14 cellular contexts compared by ENCODE assay signal in the genomic region with DNA sequence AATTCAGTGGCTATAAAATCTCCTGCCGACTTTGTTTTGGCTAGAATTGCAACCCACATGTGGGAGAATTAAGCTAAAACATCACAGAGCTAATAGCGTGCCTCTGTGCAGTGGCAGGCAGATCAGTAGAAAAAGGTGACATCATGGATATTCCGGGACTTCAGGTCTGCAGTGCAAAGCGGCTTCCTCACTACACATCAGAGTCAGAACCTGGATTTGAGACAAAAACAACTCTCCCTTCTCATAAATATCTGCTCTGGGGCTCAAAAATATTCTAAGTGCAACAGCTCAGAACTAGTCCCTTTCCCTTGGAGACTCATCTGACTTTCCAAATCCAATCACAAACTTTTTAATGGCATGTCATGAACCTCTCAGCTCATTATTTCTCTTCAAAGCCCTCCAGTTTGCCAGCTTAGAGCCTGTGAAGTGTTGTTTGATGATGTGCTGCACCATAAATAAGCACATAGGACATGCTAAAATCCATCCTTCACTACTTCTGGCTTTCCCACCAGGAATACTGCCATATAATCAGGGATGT.
DNase-seq lines count a peak whose midpoint lies in the region; ATAC-seq, FAIRE-seq and TF ChIP-seq lines count a peak whose summit lies in the region.
"Had no signal": no experiment of that assay in that cellular context is flagged by ENCODE, and none has a peak within 500 bp of the region (broad histone marks: within the 10 kb centered on the region; RNA-seq: fewer than 3 reads in every experiment).

No MANE protein-coding gene starts in this region.

- no peak for FAIRE-seq in HepG2 (lab: Jason Lieb, UNC)

- TF ChIP-seq EP300 in esophagus muscularis mucosa (IDR thresholded peaks at IDR 0.05) = no peak
- no peak for TF ChIP-seq EP300 in HepG2 (IDR thresholded peaks at IDR 0.05; ENCODE audit: low read depth in 2 of 2, low read length in 2 of 2)
- no peak for TF ChIP-seq EP300 in HepG2 (CRISPR knock-in tag; IDR thresholded peaks at IDR 0.05; ENCODE audit: borderline replicate concordance)

- in situ Hi-C loops in HepG2 (cut with HindIII; ENCODE audit: extremely low pct_ligation_motif_present, low pct_unique_long_range_greater_than_20kb) = no loop called here
- in situ Hi-C loops in KBM-7 (cut with MboI; ENCODE audit: low pct_unique_long_range_greater_than_20kb, low sequenced_read_pairs) = no loop called here

- 32% methylated on average over 4 of the region's 4 CpGs for WGBS in esophagus muscularis mucosa
- WGBS in HepG2 (ENCODE audit: low lambda C conversion rate) = 32% methylated on average over 4 of the region's 4 CpGs
- WGBS in testis, 2 donors = 36 to 56% methylated on average over 4 of the region's 4 CpGs

- H3K9me3 ChIP-seq in esophagus muscularis mucosa (no peaks in the 10 kb centered on the region), HepG2 (ENCODE audit: low read length) (no peaks in the 10 kb centered on the region), testis (no peaks in the 10 kb centered on the region)
- H3K9me3 ChIP-seq: Peyer's patch, right lobe of liver had no signal

- no peaks in the 10 kb centered on the region for H4K20me1 ChIP-seq in HepG2 (ENCODE audit: insufficient read depth, low read length)

- intact Hi-C loops in esophagus muscularis mucosa (cut with DNase I) = no loop called here
- intact Hi-C loops in HepG2 (cut with micrococcal nuclease; ENCODE audit: unreplicated experiment) = no loop called here
- intact Hi-C loops in testis (cut with DNase I; ENCODE audit: low total_unique reads) = no loop called here

- TF ChIP-seq RAD21 in HepG2 (CRISPR knock-in tag; IDR thresholded peaks at IDR 0.05) = no peak

- no peak overlapping the region for H2AFZ ChIP-seq in HepG2 (ENCODE audit: low read length)

- no peaks in the 10 kb centered on the region for H3K79me2 ChIP-seq in HepG2 (ENCODE audit: insufficient read depth, low read length)

- H3K27me3 ChIP-seq in esophagus muscularis mucosa (no peaks in the 10 kb centered on the region), HepG2 (ENCODE audit: control insufficient read depth in 1 of 2, insufficient read depth in 2 of 2, low read length in 2 of 2) (peaks cover 0 to 3% of the 10 kb centered on the region in 2 experiments; a peak in 1 of 5 replicates), testis (no peaks in the 10 kb centered on the region)
- H3K27me3 ChIP-seq: Peyer's patch, right lobe of liver had no signal

- no TSS peak for BruUV-seq in HepG2 (replicated peaks; lab: Mats Ljungman, UMichigan)

- TF ChIP-seq CTCF in esophagus muscularis mucosa (IDR thresholded peaks at IDR 0.05) = no peak
- TF ChIP-seq CTCF in HepG2 (CRISPR knock-in tag; IDR thresholded peaks at IDR 0.05) = no peak
- no peak for TF ChIP-seq CTCF in testis (IDR thresholded peaks at IDR 0.05)
- no peak for TF ChIP-seq CTCF in GM10248 (IDR thresholded peaks at IDR 0.05; ENCODE audit: control extremely low read depth, extremely low read depth, low read depth, missing control alignments)

- POLR2A ChIA-PET in HepG2 (lab: Yijun Ruan, JAX) (no interaction called here), GM10248 (lab: Yijun Ruan, JAX) (no interaction called here)

- ATAC-seq in HepG2 (no peak), GM21723 (IDR thresholded peaks at IDR 0.05; ENCODE audit: unreplicated experiment) (no peak)
- ATAC-seq: foreskin keratinocyte had no signal

- DNase-seq in NCI-H146 treated with DMSO at 0.1 percent for 48 hours (lab: John Stamatoyannopoulos, UW; ENCODE audit: unreplicated experiment) (peak; percentile 7), esophagus muscularis mucosa (ENCODE audit: extremely low spot score) (no peak), HepG2 (ENCODE audit: low spot score) (no peak), testis (peak; percentile 32), KBM-7 (no peak), GM10248 (ENCODE audit: extremely low spot score) (no peak)
- DNase-seq in activated effector memory CD4-positive, alpha-beta T cell treated with anti-CD3 and anti-CD28 coated beads, Interleukin-2, amount 50 U/mL, for 16 hours = no peak
- DNase-seq: foreskin keratinocyte, H9, KG1, mammary epithelial cell, Peyer's patch, right lobe of liver had no signal

- H3K4me2 ChIP-seq in HepG2 (ENCODE audit: low read depth, low read length) = no peak overlapping the region

- CTCF ChIA-PET in HepG2 (lab: Yijun Ruan, JAX; ENCODE audit: low intra/inter-chr PET ratio, low total read pairs) (no interaction called here), GM10248 (lab: Yijun Ruan, JAX) (interaction anchor here (1.5 kb wide), 1 partner anchor 13 kb away, joined by 3 read pairs; no protein-coding TSS in a partner anchor)

- H3K36me3 ChIP-seq in esophagus muscularis mucosa (no peaks in the 10 kb centered on the region), HepG2 (replicated peaks in 1 of 2; ENCODE audit: control insufficient read depth in 1 of 2, insufficient read depth in 2 of 2, low read length in 2 of 2) (no peaks in the 10 kb centered on the region), testis (ENCODE audit: low read depth, missing control alignments) (no peaks in the 10 kb centered on the region)
- H3K36me3 ChIP-seq: Peyer's patch, right lobe of liver had no signal

- peak overlapping the region; percentile 2 to 28 (median 25) for H3K4me3 ChIP-seq in esophagus muscularis mucosa
- H3K4me3 ChIP-seq in HepG2 (replicated peaks in 1 of 3; ENCODE audit: insufficient read depth in 1 of 3, low read depth in 2 of 3, low read length in 3 of 3) = no peak overlapping the region
- H3K4me3 ChIP-seq in testis = no peak overlapping the region
- H3K4me3 ChIP-seq: Peyer's patch, right lobe of liver had no signal

- H3K4me1 ChIP-seq in esophagus muscularis mucosa = peaks cover 35 to 44% (median 42%) of the 10 kb centered on the region in 4 donors
- H3K4me1 ChIP-seq in HepG2 (ENCODE audit: insufficient read depth, low read length) = no peaks in the 10 kb centered on the region
- H3K4me1 ChIP-seq in testis = peaks cover 31% of the 10 kb centered on the region
- H3K4me1 ChIP-seq: foreskin keratinocyte had no signal

- H3K27ac ChIP-seq in esophagus muscularis mucosa (replicated peaks in 1 of 4) (peak overlapping the region in 3 of 4 donors; percentile 52 to 73 (median 57)), HepG2 (ENCODE audit: extremely low read length, insufficient read depth, low read length) (no peak overlapping the region), testis (peak overlapping the region in 1 of 2 donors; percentile 84)
- H3K27ac ChIP-seq: foreskin keratinocyte, Peyer's patch, right lobe of liver had no signal

- no peak overlapping the region for H3K9ac ChIP-seq in HepG2 (ENCODE audit: insufficient read depth, low read depth, low read length)

- TF ChIP-seq POLR2A in esophagus muscularis mucosa (IDR thresholded peaks at IDR 0.05; ENCODE audit: low read depth) = no peak
- no peak for TF ChIP-seq POLR2A in HepG2 (IDR thresholded peaks at IDR 0.05; ENCODE audit: insufficient read depth in 1 of 2, low read depth in 2 of 2, low read length in 2 of 2)
- no peak for TF ChIP-seq POLR2A in testis (IDR thresholded peaks at IDR 0.05)

TF ChIP-seq in HepG2, 621 proteins besides CTCF, POLR2A, EP300 and RAD21:
- TF ChIP-seq ATF7 (IDR thresholded peaks at IDR 0.05) = peak; percentile 54
- TF ChIP-seq ATF7 (CRISPR knock-in tag; IDR thresholded peaks at IDR 0.05) = no peak
- TF ChIP-seq, protein P1, sequence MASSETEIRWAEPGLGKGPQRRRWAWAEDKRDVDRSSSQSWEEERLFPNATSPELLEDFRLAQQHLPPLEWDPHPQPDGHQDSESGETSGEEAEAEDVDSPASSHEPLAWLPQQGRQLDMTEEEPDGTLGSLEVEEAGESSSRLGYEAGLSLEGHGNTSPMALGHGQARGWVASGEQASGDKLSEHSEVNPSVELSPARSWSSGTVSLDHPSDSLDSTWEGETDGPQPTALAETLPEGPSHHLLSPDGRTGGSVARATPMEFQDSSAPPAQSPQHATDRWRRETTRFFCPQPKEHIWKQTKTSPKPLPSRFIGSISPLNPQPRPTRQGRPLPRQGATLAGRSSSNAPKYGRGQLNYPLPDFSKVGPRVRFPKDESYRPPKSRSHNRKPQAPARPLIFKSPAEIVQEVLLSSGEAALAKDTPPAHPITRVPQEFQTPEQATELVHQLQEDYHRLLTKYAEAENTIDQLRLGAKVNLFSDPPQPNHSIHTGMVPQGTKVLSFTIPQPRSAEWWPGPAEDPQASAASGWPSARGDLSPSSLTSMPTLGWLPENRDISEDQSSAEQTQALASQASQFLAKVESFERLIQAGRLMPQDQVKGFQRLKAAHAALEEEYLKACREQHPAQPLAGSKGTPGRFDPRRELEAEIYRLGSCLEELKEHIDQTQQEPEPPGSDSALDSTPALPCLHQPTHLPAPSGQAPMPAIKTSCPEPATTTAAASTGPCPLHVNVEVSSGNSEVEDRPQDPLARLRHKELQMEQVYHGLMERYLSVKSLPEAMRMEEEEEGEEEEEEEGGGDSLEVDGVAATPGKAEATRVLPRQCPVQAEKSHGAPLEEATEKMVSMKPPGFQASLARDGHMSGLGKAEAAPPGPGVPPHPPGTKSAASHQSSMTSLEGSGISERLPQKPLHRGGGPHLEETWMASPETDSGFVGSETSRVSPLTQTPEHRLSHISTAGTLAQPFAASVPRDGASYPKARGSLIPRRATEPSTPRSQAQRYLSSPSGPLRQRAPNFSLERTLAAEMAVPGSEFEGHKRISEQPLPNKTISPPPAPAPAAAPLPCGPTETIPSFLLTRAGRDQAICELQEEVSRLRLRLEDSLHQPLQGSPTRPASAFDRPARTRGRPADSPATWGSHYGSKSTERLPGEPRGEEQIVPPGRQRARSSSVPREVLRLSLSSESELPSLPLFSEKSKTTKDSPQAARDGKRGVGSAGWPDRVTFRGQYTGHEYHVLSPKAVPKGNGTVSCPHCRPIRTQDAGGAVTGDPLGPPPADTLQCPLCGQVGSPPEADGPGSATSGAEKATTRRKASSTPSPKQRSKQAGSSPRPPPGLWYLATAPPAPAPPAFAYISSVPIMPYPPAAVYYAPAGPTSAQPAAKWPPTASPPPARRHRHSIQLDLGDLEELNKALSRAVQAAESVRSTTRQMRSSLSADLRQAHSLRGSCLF (CRISPR knock-in tag; IDR thresholded peaks at IDR 0.05; ENCODE audit: borderline replicate concordance) = no peak
TF ChIP-seq in HepG2: peak in this region for 1.

Comparison
In these comparisons a context has a peak if more than half of its experiments do, and no peak if none do; other contexts are left out.
1. DNase-seq: peak in NCI-H146 treated with DMSO at 0.1 percent for 48 hours (single experiment) and testis (single experiment); none in esophagus muscularis mucosa (single experiment), HepG2 (single experiment), activated effector memory CD4-positive, alpha-beta T cell treated with anti-CD3 and anti-CD28 coated beads, Interleukin-2, amount 50 U/mL, for 16 hours (single experiment), KBM-7 (single experiment) and GM10248 (single experiment).
2. H3K4me3 ChIP-seq: peak in esophagus muscularis mucosa (4 of 4); none in HepG2 (0 of 3) and testis (0 of 2).